In genomic region chr3:13149331-13150203, GRCh38 we compare ENCODE assay signal across 16 cellular contexts.
A peak's percentile ranks its signal among the peaks of the same experiment; 100 is the strongest.
DNase-seq lines count a peak whose midpoint lies in the region; ATAC-seq, FAIRE-seq and TF ChIP-seq lines count a peak whose summit lies in the region.
"Had no signal": no experiment of that assay in that cellular context is flagged by ENCODE, and none has a peak within 500 bp of the region (broad histone marks: within the 10 kb centered on the region; RNA-seq: fewer than 3 reads in every experiment).

No MANE protein-coding gene starts in this region.

- no peaks in the 10 kb centered on the region for H3K9me2 ChIP-seq in GM23338 (ENCODE audit: insufficient read depth)

- TF ChIP-seq CTCF in CD14-positive monocyte (IDR thresholded peaks at IDR 0.05) (no peak), GM23338 (conservative IDR thresholded peaks at IDR 0.05; ENCODE audit: low read depth in 2 of 2) (no peak)

- H2AFZ ChIP-seq in GM23338 = no peak overlapping the region

- H3K4me1 ChIP-seq in GM23338 (ENCODE audit: insufficient read depth) = no peaks in the 10 kb centered on the region; the same call in 1 of the 2 replicates
- no peaks in the 10 kb centered on the region for H3K4me1 ChIP-seq in small intestine (ENCODE audit: control insufficient read depth in 2 of 2, insufficient read depth in 1 of 2, low read depth in 1 of 2, low read length in 1 of 2)
- H3K4me1 ChIP-seq: HAP-1, psoas muscle had no signal

- peaks cover 9% of the 10 kb centered on the region for H3K4me1 Mint-ChIP-seq in CD14-positive monocyte
- H3K4me1 Mint-ChIP-seq in GM23338 = peaks cover 5% of the 10 kb centered on the region
- H3K4me1 Mint-ChIP-seq in activated naive CD8-positive, alpha-beta T cell (ENCODE audit: low read depth) = peaks cover 6% of the 10 kb centered on the region
- H3K4me1 Mint-ChIP-seq in naive thymus-derived CD8-positive, alpha-beta T cell = peaks cover 5 to 17% (median 9%) of the 10 kb centered on the region in 4 donors

- H3K9me3 ChIP-seq in small intestine (ENCODE audit: control insufficient read depth, low read depth) = no peaks in the 10 kb centered on the region
- H3K9me3 ChIP-seq: HAP-1, psoas muscle had no signal

- no peaks in the 10 kb centered on the region for H4K20me1 ChIP-seq in GM23338 (replicated peaks; ENCODE audit: insufficient read depth)

- H3K27ac Mint-ChIP-seq in CD14-positive monocyte (peak overlapping the region in 4 of 7 donors; percentile 40 to 69 (median 48)), GM23338 (no peak overlapping the region)
- H3K27ac Mint-ChIP-seq in activated naive CD8-positive, alpha-beta T cell = peak overlapping the region; percentile 80
- peak overlapping the region in 9 of 10 donors; percentile 37 to 93 (median 82) for H3K27ac Mint-ChIP-seq in naive thymus-derived CD8-positive, alpha-beta T cell

- H3K4me2 ChIP-seq in GM23338 = no peak overlapping the region

- H3K27me3 Mint-ChIP-seq in CD14-positive monocyte (ENCODE audit: low read depth in 3 of 3) (peaks cover 3 to 12% (median 9%) of the 10 kb centered on the region in 3 donors), GM23338 (ENCODE audit: insufficient read depth, low read depth, poor library complexity) (peaks cover 2% of the 10 kb centered on the region)
- H3K27me3 Mint-ChIP-seq in activated naive CD8-positive, alpha-beta T cell = no peaks in the 10 kb centered on the region
- H3K27me3 Mint-ChIP-seq in naive thymus-derived CD8-positive, alpha-beta T cell = peaks cover 0 to 2% (median 0%) of the 10 kb centered on the region in 5 donors

- no peak overlapping the region for H3K27ac ChIP-seq in GM23338 (ENCODE audit: low read depth)
- no peak overlapping the region for H3K27ac ChIP-seq in small intestine (ENCODE audit: low read depth in 1 of 2, low read length in 1 of 2)
- H3K27ac ChIP-seq: C4-2B, psoas muscle had no signal

- H3F3A ChIP-seq in GM23338 (replicated peaks; ENCODE audit: low read depth) = no peaks in the 10 kb centered on the region

- DNase-seq in CD14-positive monocyte (ENCODE audit: low spot score) = no peak
- DNase-seq in GM23338 (ENCODE audit: low spot score) = no peak
- DNase-seq in naive thymus-derived CD8-positive, alpha-beta T cell = peak in 1 of 10 donors; percentile 58
- no peak for DNase-seq in anterior cingulate cortex (lab: John Stamatoyannopoulos, UW)
- no peak for DNase-seq in small intestine
- no peak for DNase-seq in stimulated activated CD8-positive, alpha-beta memory T cell treated with anti-CD3 and anti-CD28 coated beads, Interleukin-4, amount 100 ng/mL, for 48 hours
- DNase-seq: cortex of kidney; NCI-H2171 treated with DMSO at 0.1 percent for 48 hours; psoas muscle; stimulated activated CD4-positive, alpha-beta T cell treated with anti-CD3 and anti-CD28 coated beads, Interleukin-2, amount 100 ng/mL, for 24 hours; stimulated activated naive CD4-positive, alpha-beta T cell treated with Interleukin-2 at 50 U/mL for 16 hours had no signal

- intact Hi-C loops in CD14-positive monocyte (cut with micrococcal nuclease) = no loop called here

- no peak for FAIRE-seq in small intestine (lab: Jason Lieb, UNC)
- FAIRE-seq: G401.6 had no signal

- no peaks in the 10 kb centered on the region for H3K36me3 ChIP-seq in GM23338 (ENCODE audit: insufficient read depth)
- no peaks in the 10 kb centered on the region for H3K36me3 ChIP-seq in small intestine (ENCODE audit: control insufficient read depth in 2 of 2, insufficient read depth in 2 of 2, low read length in 2 of 2)
- H3K36me3 ChIP-seq: HAP-1 had no signal

- H3K4me3 Mint-ChIP-seq in CD14-positive monocyte (peak overlapping the region; percentile 77 to 93), GM23338 (no peak overlapping the region)
- peak overlapping the region; percentile 46 for H3K4me3 Mint-ChIP-seq in activated naive CD8-positive, alpha-beta T cell
- peak overlapping the region; percentile 62 to 81 (median 71) for H3K4me3 Mint-ChIP-seq in naive thymus-derived CD8-positive, alpha-beta T cell

- ATAC-seq in GM23338 (peak; percentile 18; the same call in 2 of the 3 replicates), HG03457 (IDR thresholded peaks at IDR 0.05; ENCODE audit: unreplicated experiment) (no peak)
- ATAC-seq in naive thymus-derived CD8-positive, alpha-beta T cell = peak in 1 of 2 donors; percentile 23
- ATAC-seq: psoas muscle had no signal

- POLR2A ChIA-PET in naive thymus-derived CD8-positive, alpha-beta T cell (lab: Charles Lee) = interaction anchor here (0.7 kb wide), 1 partner anchor 262 kb away, joined by 3 read pairs; no protein-coding TSS in a partner anchor

- H3K27me3 ChIP-seq in GM23338 (ENCODE audit: insufficient read depth) (no peaks in the 10 kb centered on the region), small intestine (ENCODE audit: control insufficient read depth in 2 of 2, insufficient read depth in 2 of 2, low read length in 2 of 2) (no peaks in the 10 kb centered on the region)

- H3K4me3 ChIP-seq in GM23338 (no peak overlapping the region), small intestine (ENCODE audit: low read depth in 1 of 2, low read length in 2 of 2) (no peak overlapping the region)
- H3K4me3 ChIP-seq: HAP-1, psoas muscle had no signal

- H3K9me3 Mint-ChIP-seq in CD14-positive monocyte (peaks cover 0 to 6% (median 2%) of the 10 kb centered on the region in 7 donors), GM23338 (peaks cover 3% of the 10 kb centered on the region; the same call in 1 of the 3 replicates)
- H3K9me3 Mint-ChIP-seq in activated naive CD8-positive, alpha-beta T cell (ENCODE audit: low read depth) = peaks cover under 1% of the 10 kb centered on the region
- peaks cover 0 to 4% (median under 1%) of the 10 kb centered on the region in 9 donors for H3K9me3 Mint-ChIP-seq in naive thymus-derived CD8-positive, alpha-beta T cell

- H3K36me3 Mint-ChIP-seq in CD14-positive monocyte (no peaks in the 10 kb centered on the region), GM23338 (ENCODE audit: low read depth) (peaks cover under 1% of the 10 kb centered on the region; the same call in 1 of the 3 replicates)
- H3K36me3 Mint-ChIP-seq in activated naive CD8-positive, alpha-beta T cell = peaks cover 2% of the 10 kb centered on the region
- peaks cover 0 to 1% (median 0%) of the 10 kb centered on the region in 3 donors for H3K36me3 Mint-ChIP-seq in naive thymus-derived CD8-positive, alpha-beta T cell

- no peaks in the 10 kb centered on the region for H3K79me2 ChIP-seq in GM23338 (replicated peaks; ENCODE audit: insufficient read depth)

- 61 to 71% (median 63%) methylated on average over 19 to 20 of the region's 20 CpGs for WGBS in small intestine, 3 donors

TF ChIP-seq in GM23338, 12 proteins besides CTCF, POLR2A, EP300 and RAD21 (continues in another document):
- TF ChIP-seq EZH2phosphoT487 (IDR thresholded peaks at IDR 0.05; ENCODE audit: unreplicated experiment) (no peak), ETS1 (IDR thresholded peaks at IDR 0.05) (no peak), ZNF114 (CRISPR knock-in tag; IDR thresholded peaks at IDR 0.05) (no peak), NANOG (IDR thresholded peaks at IDR 0.05; ENCODE audit: borderline replicate concordance) (no peak), EZH2 (IDR thresholded peaks at IDR 0.05; ENCODE audit: low read depth, unreplicated experiment) (no peak), CREB1 (CRISPR knock-in tag; IDR thresholded peaks at IDR 0.05; ENCODE audit: low read depth) (no peak), POLR2AphosphoS5 (IDR thresholded peaks at IDR 0.05; ENCODE audit: low read depth) (no peak), JUNB (IDR thresholded peaks at IDR 0.05; ENCODE audit: unreplicated experiment) (no peak)
